8 cellular contexts compared by ENCODE assay signal in genomic region chr17:80678621-80679020, GRCh38.
A peak's percentile ranks its signal among the peaks of the same experiment; 100 is the strongest.
DNase-seq lines count a peak whose midpoint lies in the region; ATAC-seq and TF ChIP-seq lines count a peak whose summit lies in the region.

No MANE protein-coding gene starts in this region.

- DNase-seq in DMS153 treated with DMSO at 0.1 percent for 48 hours (lab: John Stamatoyannopoulos, UW; ENCODE audit: unreplicated experiment) = peak; percentile 20
- DNase-seq in DMS153 (lab: John Stamatoyannopoulos, UW) = no peak
- peak; percentile 43 for DNase-seq in activated CD4-positive, alpha-beta T cell treated with anti-CD3 and anti-CD28 coated beads, Interleukin-2, amount 10 ng/mL, durations not matched to agents 7 days and 5 days
- DNase-seq in fibroblast of pulmonary artery (ENCODE audit: low read depth) = peak; percentile 53
- peak; percentile 8 to 33 for DNase-seq in stimulated activated CD8-positive, alpha-beta memory T cell treated with anti-CD3 and anti-CD28 coated beads, Interleukin-2, amount 100 ng/mL, for 48 hours (ENCODE audit: low read depth in 2 of 2)
- DNase-seq in NCI-H2196 treated with DMSO at 0.1 percent for 48 hours (lab: John Stamatoyannopoulos, UW; ENCODE audit: unreplicated experiment) = no peak
- no peak for DNase-seq in NCI-H128 (lab: John Stamatoyannopoulos, UW; ENCODE audit: unreplicated experiment)

- peaks cover 24% of the 10 kb centered on the region for H3K36me3 Mint-ChIP-seq in activated CD4-positive, alpha-beta T cell treated with anti-CD3 and anti-CD28 coated beads, Interleukin-2, amount 10 ng/mL, durations not matched to agents 7 days and 5 days (ENCODE audit: low read depth)

- peak overlapping the region; percentile 94 for H3K27ac Mint-ChIP-seq in activated CD4-positive, alpha-beta T cell treated with anti-CD3 and anti-CD28 coated beads, Interleukin-2, amount 10 ng/mL, durations not matched to agents 7 days and 5 days

- peak overlapping the region; percentile 54 for H3K4me3 Mint-ChIP-seq in activated CD4-positive, alpha-beta T cell treated with anti-CD3 and anti-CD28 coated beads, Interleukin-2, amount 10 ng/mL, durations not matched to agents 7 days and 5 days

- CTCF ChIA-PET in activated CD4-positive, alpha-beta T cell treated with anti-CD3 and anti-CD28 coated beads, Interleukin-2, amount 10 ng/mL, durations not matched to agents 7 days and 5 days (lab: Charles Lee) = no interaction called here

- H3K9me3 Mint-ChIP-seq in activated CD4-positive, alpha-beta T cell treated with anti-CD3 and anti-CD28 coated beads, Interleukin-2, amount 10 ng/mL, durations not matched to agents 7 days and 5 days = no peaks in the 10 kb centered on the region

- no peak for ATAC-seq in GM21528 (IDR thresholded peaks at IDR 0.05; ENCODE audit: low FRiP score, unreplicated experiment)

- TF ChIP-seq CTCF in fibroblast of pulmonary artery (IDR thresholded peaks at IDR 0.05; ENCODE audit: low read length, missing control alignments) = no peak

- H3K27me3 Mint-ChIP-seq in activated CD4-positive, alpha-beta T cell treated with anti-CD3 and anti-CD28 coated beads, Interleukin-2, amount 10 ng/mL, durations not matched to agents 7 days and 5 days = no peaks in the 10 kb centered on the region

- no peak overlapping the region for H3K4me3 ChIP-seq in fibroblast of pulmonary artery (replicated peaks; ENCODE audit: low read depth, low read length)

- peaks cover 78% of the 10 kb centered on the region for H3K4me1 Mint-ChIP-seq in activated CD4-positive, alpha-beta T cell treated with anti-CD3 and anti-CD28 coated beads, Interleukin-2, amount 10 ng/mL, durations not matched to agents 7 days and 5 days

- POLR2A ChIA-PET in activated CD4-positive, alpha-beta T cell treated with anti-CD3 and anti-CD28 coated beads, Interleukin-2, amount 10 ng/mL, durations not matched to agents 7 days and 5 days (lab: Charles Lee) = no interaction called here

Comparison
In these comparisons a context has a peak if more than half of its experiments do, and no peak if none do; other contexts are left out.
1. DNase-seq: peak in DMS153 treated with DMSO at 0.1 percent for 48 hours (single experiment), activated CD4-positive, alpha-beta T cell treated with anti-CD3 and anti-CD28 coated beads, Interleukin-2, amount 10 ng/mL, durations not matched to agents 7 days and 5 days (single experiment), fibroblast of pulmonary artery (single experiment) and stimulated activated CD8-positive, alpha-beta memory T cell treated with anti-CD3 and anti-CD28 coated beads, Interleukin-2, amount 100 ng/mL, for 48 hours (2 of 2); none in DMS153 (single experiment), NCI-H2196 treated with DMSO at 0.1 percent for 48 hours (single experiment) and NCI-H128 (single experiment).